18 cellular contexts compared by ENCODE assay signal in the genomic region with DNA sequence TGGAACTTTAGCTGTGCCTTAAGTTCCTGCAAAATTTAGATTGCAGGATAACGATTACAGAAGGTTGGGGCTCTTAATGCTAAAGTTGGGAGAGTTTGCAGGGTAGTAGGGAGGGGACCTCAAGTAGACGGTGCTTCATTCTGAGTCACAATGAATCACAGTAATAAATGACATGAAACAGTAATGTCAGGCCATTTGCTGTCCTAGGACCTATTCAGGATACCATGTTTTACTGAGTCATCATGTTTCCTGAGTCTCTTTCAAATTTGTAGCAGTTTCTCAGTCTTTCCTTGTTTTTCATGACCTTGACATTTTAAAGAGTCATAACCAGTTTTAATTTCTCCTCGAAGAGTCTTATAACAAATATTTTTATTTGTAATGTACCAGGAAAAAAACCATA.
DNase-seq lines count a peak whose midpoint lies in the region; ATAC-seq and TF ChIP-seq lines count a peak whose summit lies in the region.
"Had no signal": no experiment of that assay in that cellular context is flagged by ENCODE, and none has a peak within 500 bp of the region (broad histone marks: within the 10 kb centered on the region; RNA-seq: fewer than 3 reads in every experiment).

No MANE protein-coding gene starts in this region.

- no peaks in the 10 kb centered on the region for H4K20me1 ChIP-seq in mammary epithelial cell (ENCODE audit: insufficient read depth, low read length)

- no peak overlapping the region for H4K91ac ChIP-seq in mesenchymal stem cell (ENCODE audit: low read length)

- H3K4me1 ChIP-seq in mammary epithelial cell (ENCODE audit: insufficient read depth, low read length) (no peaks in the 10 kb centered on the region), mesenchymal stem cell (ENCODE audit: control insufficient read depth, insufficient read depth, low read depth, low read length) (no peaks in the 10 kb centered on the region)
- H3K4me1 ChIP-seq: Caco-2 had no signal

- H3K36me3 ChIP-seq in mammary epithelial cell (ENCODE audit: insufficient read depth, low read length) (no peaks in the 10 kb centered on the region), mesenchymal stem cell (ENCODE audit: control insufficient read depth in 1 of 2, insufficient read depth in 2 of 2, low read depth in 1 of 2, low read length in 2 of 2) (no peaks in the 10 kb centered on the region)
- H3K36me3 ChIP-seq: MG63 had no signal

- no peak overlapping the region for H4K8ac ChIP-seq in mesenchymal stem cell (ENCODE audit: low read length)

- H3K23ac ChIP-seq in mesenchymal stem cell (ENCODE audit: low read length in 2 of 2) = no peak overlapping the region

- H3K27me3 ChIP-seq in mammary epithelial cell (ENCODE audit: insufficient read depth, low read length) (no peaks in the 10 kb centered on the region), mesenchymal stem cell (ENCODE audit: control insufficient read depth in 1 of 2, insufficient read depth in 1 of 2, low read length in 2 of 2) (no peaks in the 10 kb centered on the region), dorsolateral prefrontal cortex (no peaks in the 10 kb centered on the region)
- H3K27me3 ChIP-seq: MG63 had no signal

- H3K4ac ChIP-seq in mesenchymal stem cell (ENCODE audit: low read depth in 1 of 2, low read length in 2 of 2) = no peak overlapping the region

- no peaks in the 10 kb centered on the region for H3K79me2 ChIP-seq in mammary epithelial cell (ENCODE audit: insufficient read depth, low read length)

- H3K9me3 ChIP-seq in mammary epithelial cell (replicated peaks; ENCODE audit: insufficient read depth, low read length) (no peaks in the 10 kb centered on the region), mesenchymal stem cell (ENCODE audit: control insufficient read depth, low read length) (no peaks in the 10 kb centered on the region)
- H3K9me3 ChIP-seq: Caco-2, MG63 had no signal

- BruUV-seq in mammary epithelial cell (replicated peaks; lab: Mats Ljungman, UMichigan) = no TSS peak

- no peak overlapping the region for H2BK5ac ChIP-seq in mesenchymal stem cell (ENCODE audit: low read depth, low read length, poor library complexity, severe bottlenecking)

- dilution Hi-C loops in mammary epithelial cell (cut with HindIII; ENCODE audit: low sequenced_read_pairs) = no loop called here

- ATAC-seq in left colon = no peak
- ATAC-seq: Panc1 had no signal

- CTCF ChIA-PET in mammary epithelial cell (lab: Charles Lee; ENCODE audit: low non-redundant PET) = no interaction called here

- no peak overlapping the region for H2BK12ac ChIP-seq in mesenchymal stem cell (ENCODE audit: low read length in 2 of 2)

- DNase-seq in DMS53 (lab: John Stamatoyannopoulos, UW) (peak; percentile 4), DMS53 treated with DMSO at 0.1 percent for 48 hours (lab: John Stamatoyannopoulos, UW; ENCODE audit: unreplicated experiment) (no peak), M059J (ENCODE audit: low read depth) (peak; percentile 26), mammary epithelial cell (peak; percentile 8), mesenchymal stem cell (peak; percentile 3), SHP77 (lab: John Stamatoyannopoulos, UW) (no peak), dorsolateral prefrontal cortex (no peak), left colon (no peak)
- DNase-seq: Caco-2, DMS79, H9, MG63, NCI-H1092 treated with DMSO at 0.1 percent for 48 hours, NCI-H1694, SIG-M5 had no signal

- no peak overlapping the region for H2BK120ac ChIP-seq in mesenchymal stem cell (ENCODE audit: low read depth, low read length)

- H3K18ac ChIP-seq in mesenchymal stem cell (ENCODE audit: low read depth in 1 of 2, low read length in 2 of 2) = no peak overlapping the region

- H2AFZ ChIP-seq in mammary epithelial cell (ENCODE audit: low read depth, low read length) (no peak overlapping the region), mesenchymal stem cell (ENCODE audit: low read depth, low read length) (no peak overlapping the region)

- in situ Hi-C loops in mammary epithelial cell (cut with MboI; ENCODE audit: low sequenced_read_pairs in 2 of 2) = no loop called here

- WGBS in mammary epithelial cell (ENCODE audit: low coverage, missing lambda C conversion rate) = 53% methylated on average over 3 of the region's 3 CpGs
- 31% methylated on average over 2 of the region's 3 CpGs for WGBS in mesenchymal stem cell

- H3K9ac ChIP-seq in mammary epithelial cell (ENCODE audit: insufficient read depth, low read length) (no peak overlapping the region), mesenchymal stem cell (ENCODE audit: low read length) (no peak overlapping the region)

- no peak overlapping the region for H2BK15ac ChIP-seq in mesenchymal stem cell (ENCODE audit: low read depth, poor library complexity, severe bottlenecking)

- no peak overlapping the region for H3K4me3 ChIP-seq in mammary epithelial cell (replicated peaks in 1 of 3; ENCODE audit: insufficient read depth in 1 of 3, low read depth in 2 of 3, low read length in 3 of 3)
- no peak overlapping the region for H3K4me3 ChIP-seq in mesenchymal stem cell (ENCODE audit: insufficient read depth in 1 of 2, low read depth in 1 of 2, low read length in 2 of 2)
- no peak overlapping the region for H3K4me3 ChIP-seq in dorsolateral prefrontal cortex
- H3K4me3 ChIP-seq: MG63 had no signal

- H3K4me2 ChIP-seq in mammary epithelial cell (ENCODE audit: insufficient read depth, low read depth, low read length) (no peak overlapping the region), mesenchymal stem cell (ENCODE audit: low read length, poor library complexity, severe bottlenecking) (no peak overlapping the region)

- H3K79me1 ChIP-seq in mesenchymal stem cell (replicated peaks; ENCODE audit: low read length, poor library complexity, severe bottlenecking) = no peaks in the 10 kb centered on the region

- H2AK5ac ChIP-seq in mesenchymal stem cell (ENCODE audit: low read length, severe bottlenecking) = no peak overlapping the region

- no peak for TF ChIP-seq CTCF in mammary epithelial cell (conservative IDR thresholded peaks at IDR 0.05 in 1 of 2, IDR thresholded peaks at IDR 0.05 in 1 of 2; ENCODE audit: extremely low read depth in 1 of 2, insufficient read depth in 1 of 2, low read depth in 1 of 2, low read length in 2 of 2)
- no peak for TF ChIP-seq CTCF in dorsolateral prefrontal cortex (IDR thresholded peaks at IDR 0.05 in 54 of 56, conservative IDR thresholded peaks at IDR 0.05 in 2 of 56; ENCODE audit: low read depth in 1 of 56, partially characterized antibody in 56 of 56)

- H3K14ac ChIP-seq in mesenchymal stem cell (ENCODE audit: low read length in 2 of 2) = no peak overlapping the region

- intact Hi-C loops in mammary epithelial cell (cut with micrococcal nuclease) = no loop called here
- intact Hi-C loops in dorsolateral prefrontal cortex (cut with DNase I) = loop anchor here in 1 of 2 donors (5.0 kb wide), 1 partner anchor 64 kb away; no protein-coding TSS in a partner anchor
- intact Hi-C loops in left colon (cut with DNase I, micrococcal nuclease) = no loop called here

- H3K27ac ChIP-seq in mammary epithelial cell (ENCODE audit: insufficient read depth, low read depth, low read length) (no peak overlapping the region), mesenchymal stem cell (ENCODE audit: low read length, poor library complexity, severe bottlenecking) (no peak overlapping the region), dorsolateral prefrontal cortex (no peak overlapping the region)
- H3K27ac ChIP-seq: 22Rv1, C4-2B had no signal

Comparison
In these comparisons a context has a peak if more than half of its experiments do, and no peak if none do; other contexts are left out.
1. DNase-seq: peak in DMS53 (single experiment), M059J (single experiment), mammary epithelial cell (single experiment) and mesenchymal stem cell (single experiment); none in DMS53 treated with DMSO at 0.1 percent for 48 hours (single experiment), SHP77 (0 of 2), dorsolateral prefrontal cortex (0 of 10) and left colon (0 of 2).